1 cellular context compared by ENCODE assay signal in the genomic region with DNA sequence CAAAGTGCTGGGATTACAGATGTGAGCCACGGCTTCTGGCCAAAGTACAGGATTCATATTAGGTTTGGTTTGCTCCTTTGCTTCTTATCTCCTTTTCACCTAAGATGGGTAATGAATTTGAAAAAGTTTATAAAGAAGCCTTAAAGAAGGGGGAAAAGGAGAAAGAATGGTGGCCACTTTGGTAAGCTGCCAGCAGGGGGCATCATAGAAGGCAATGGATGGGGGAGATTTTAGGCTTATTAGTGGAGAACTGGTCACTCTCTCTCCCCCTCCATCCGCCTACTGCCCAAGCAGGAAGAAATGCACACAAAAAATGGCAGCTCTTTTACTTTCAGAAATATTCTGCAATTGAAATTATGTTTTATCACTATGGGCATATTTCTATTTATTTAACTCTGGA.
TF ChIP-seq lines count a peak whose summit lies in the region.

No MANE protein-coding gene starts in this region.

TF ChIP-seq in HepG2, 621 proteins besides CTCF, POLR2A, EP300 and RAD21 (continued from another document):
- TF ChIP-seq NAIF1 (CRISPR knock-in tag; IDR thresholded peaks at IDR 0.05; ENCODE audit: borderline replicate concordance) (no peak), STAG1 (CRISPR knock-in tag; IDR thresholded peaks at IDR 0.05) (no peak), BRD4 (CRISPR knock-in tag; IDR thresholded peaks at IDR 0.05) (no peak), U2AF2 (IDR thresholded peaks at IDR 0.05; ENCODE audit: low read depth, low read length) (no peak), ZNF615 (CRISPR knock-in tag; IDR thresholded peaks at IDR 0.05; ENCODE audit: borderline replicate concordance) (no peak)
- TF ChIP-seq, protein P1, sequence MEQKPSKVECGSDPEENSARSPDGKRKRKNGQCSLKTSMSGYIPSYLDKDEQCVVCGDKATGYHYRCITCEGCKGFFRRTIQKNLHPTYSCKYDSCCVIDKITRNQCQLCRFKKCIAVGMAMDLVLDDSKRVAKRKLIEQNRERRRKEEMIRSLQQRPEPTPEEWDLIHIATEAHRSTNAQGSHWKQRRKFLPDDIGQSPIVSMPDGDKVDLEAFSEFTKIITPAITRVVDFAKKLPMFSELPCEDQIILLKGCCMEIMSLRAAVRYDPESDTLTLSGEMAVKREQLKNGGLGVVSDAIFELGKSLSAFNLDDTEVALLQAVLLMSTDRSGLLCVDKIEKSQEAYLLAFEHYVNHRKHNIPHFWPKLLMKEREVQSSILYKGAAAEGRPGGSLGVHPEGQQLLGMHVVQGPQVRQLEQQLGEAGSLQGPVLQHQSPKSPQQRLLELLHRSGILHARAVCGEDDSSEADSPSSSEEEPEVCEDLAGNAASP (CRISPR knock-in tag; IDR thresholded peaks at IDR 0.05; ENCODE audit: borderline replicate concordance) = no peak
